In the genomic region with DNA sequence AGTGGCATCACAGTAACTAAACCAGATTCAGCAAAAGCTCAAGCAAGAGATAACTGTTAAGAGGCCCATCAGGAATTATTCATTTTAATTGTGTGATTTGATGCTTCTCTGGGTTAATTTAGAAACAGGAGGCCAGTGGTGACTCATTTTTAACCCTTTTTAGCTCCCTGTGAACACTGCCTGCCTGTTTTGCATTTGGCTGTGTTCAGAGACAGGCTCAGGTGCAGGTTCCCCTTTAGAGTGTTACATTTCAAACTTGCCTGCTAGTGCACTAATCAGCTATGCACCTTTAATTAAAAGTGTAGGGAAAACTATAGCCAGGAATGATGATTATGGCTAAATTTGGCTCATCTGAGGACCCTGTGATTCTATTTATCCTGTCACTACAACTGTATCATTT, we compare ENCODE assay signal across 10 cellular contexts.
DNase-seq lines count a peak whose midpoint lies in the region; ATAC-seq lines count a peak whose summit lies in the region.
"Had no signal": no experiment of that assay in that cellular context is flagged by ENCODE, and none has a peak within 500 bp of the region (broad histone marks: within the 10 kb centered on the region; RNA-seq: fewer than 3 reads in every experiment).

No MANE protein-coding gene starts in this region.

- peak; percentile 24 for DNase-seq in ACHN
- peak; percentile 84 for DNase-seq in NAMALWA (ENCODE audit: low spot score)
- DNase-seq in COLO668 (lab: John Stamatoyannopoulos, UW; ENCODE audit: unreplicated experiment) = no peak
- no peak for DNase-seq in head of caudate nucleus
- no peak for DNase-seq in NCI-H2107 (lab: John Stamatoyannopoulos, UW)
- DNase-seq in SKM-1 (lab: John Stamatoyannopoulos, UW; ENCODE audit: unreplicated experiment) = no peak
- DNase-seq: endodermal cell, testis had no signal

- ATAC-seq in GM18511 (IDR thresholded peaks at IDR 0.05; ENCODE audit: unreplicated experiment) (peak; percentile 66), HG02571 (IDR thresholded peaks at IDR 0.05; ENCODE audit: unreplicated experiment) (peak; percentile 53)

- in situ Hi-C loops in ACHN (cut with HindIII; ENCODE audit: low pct_ligation_motif_present, low pct_unique_long_range_greater_than_20kb, low sequenced_read_pairs) = no loop called here

- intact Hi-C loops in head of caudate nucleus (cut with DNase I) = no loop called here

Comparison
In these comparisons a context has a peak if more than half of its experiments do, and no peak if none do; other contexts are left out.
1. DNase-seq: peak in ACHN (single experiment) and NAMALWA (single experiment); none in COLO668 (single experiment), head of caudate nucleus (0 of 42), NCI-H2107 (single experiment) and SKM-1 (single experiment).